Comparison of ENCODE assay signal across 8 cellular contexts in genomic region chr2:169732583-169733358, GRCh38. TPM values are rescaled to one million over a fixed set of nuclear protein-coding genes. Genes with fewer than 3 reads are reported as not detected.
DNase-seq lines count a peak whose midpoint lies in the region; ATAC-seq and TF ChIP-seq lines count a peak whose summit lies in the region.

No MANE protein-coding gene starts in this region.

- no peaks in the 10 kb centered on the region for H3K9me3 ChIP-seq in BLaER1 treated with 17β-estradiol and CSF1 and Interleukin-3, amounts not matched to agents 10 nM and 100 nM (replicated peaks in 1 of 11)
- H3K9me3 ChIP-seq in KOPT-K1 (ENCODE audit: insufficient read depth, low read length, poor library complexity, severe bottlenecking) = no peaks in the 10 kb centered on the region

- H3K9me3 Mint-ChIP-seq in chondrocyte (ENCODE audit: low read depth) = no peaks in the 10 kb centered on the region
- H3K9me3 Mint-ChIP-seq in mesothelial cell of epicardium = no peaks in the 10 kb centered on the region

- H3K27ac Mint-ChIP-seq in chondrocyte (ENCODE audit: unreplicated experiment) (no peak overlapping the region), mesothelial cell of epicardium (no peak overlapping the region)

- no peaks in the 10 kb centered on the region for H3K27me3 Mint-ChIP-seq in chondrocyte (ENCODE audit: low read depth)
- H3K27me3 Mint-ChIP-seq in mesothelial cell of epicardium (ENCODE audit: low read depth) = peaks cover 9% of the 10 kb centered on the region

- H3K36me3 ChIP-seq in BLaER1 treated with 17β-estradiol and CSF1 and Interleukin-3, amounts not matched to agents 10 nM and 100 nM = peaks cover 0 to 13% (median 0%) of the 10 kb centered on the region in 11 experiments; a peak in 3 of 22 replicates
- H3K36me3 ChIP-seq in KOPT-K1 (ENCODE audit: insufficient read depth, low read length) = peaks cover 18% of the 10 kb centered on the region

- ATAC-seq in GM18868 (IDR thresholded peaks at IDR 0.05; ENCODE audit: unreplicated experiment) = no peak
- ATAC-seq in GM18861 (IDR thresholded peaks at IDR 0.05; ENCODE audit: unreplicated experiment) = no peak
- ATAC-seq in HG03196 (IDR thresholded peaks at IDR 0.05; ENCODE audit: unreplicated experiment) = no peak

- peak overlapping the region; percentile 80 to 95 (median 92); a peak in 19 of 20 replicates for H3K4me3 ChIP-seq in BLaER1 treated with 17β-estradiol and CSF1 and Interleukin-3, amounts not matched to agents 10 nM and 100 nM

- H4K20me1 ChIP-seq in BLaER1 treated with 17β-estradiol and CSF1 and Interleukin-3, amounts not matched to agents 10 nM and 100 nM = peaks cover 0 to 19% (median 0%) of the 10 kb centered on the region in 11 experiments; a peak in 3 of 22 replicates

- H3K27ac ChIP-seq in BLaER1 treated with 17β-estradiol and CSF1 and Interleukin-3, amounts not matched to agents 10 nM and 100 nM = peak overlapping the region in 7 of 11 experiments; percentile 85 to 94 (median 87); a peak in 14 of 22 replicates
- peak overlapping the region; percentile 60 for H3K27ac ChIP-seq in KOPT-K1 (ENCODE audit: low read depth, low read length, poor library complexity, severe bottlenecking)

- H3K36me3 Mint-ChIP-seq in chondrocyte (ENCODE audit: low read depth) = no peaks in the 10 kb centered on the region
- no peaks in the 10 kb centered on the region for H3K36me3 Mint-ChIP-seq in mesothelial cell of epicardium

- H3K4me3 Mint-ChIP-seq in chondrocyte (ENCODE audit: unreplicated experiment) (peak overlapping the region; percentile 81), mesothelial cell of epicardium (peak overlapping the region; percentile 84)

- TF ChIP-seq CTCF in chondrocyte (IDR thresholded peaks at IDR 0.05) = no peak
- TF ChIP-seq CTCF in mesothelial cell of epicardium (IDR thresholded peaks at IDR 0.05; ENCODE audit: unreplicated experiment) = no peak

- peaks cover 3 to 50% (median 42%) of the 10 kb centered on the region in 10 experiments; a peak in 17 of 20 replicates for H3K4me1 ChIP-seq in BLaER1 treated with 17β-estradiol and CSF1 and Interleukin-3, amounts not matched to agents 10 nM and 100 nM

- H3K4me1 Mint-ChIP-seq in chondrocyte (ENCODE audit: low read depth) (peaks cover 38% of the 10 kb centered on the region), mesothelial cell of epicardium (peaks cover 25% of the 10 kb centered on the region)

- DNase-seq in chondrocyte (ENCODE audit: low spot score) (no peak), mesothelial cell of epicardium (ENCODE audit: low spot score in 2 of 2, unreplicated experiment in 2 of 2) (no peak), putamen (ENCODE audit: low spot score) (no peak)

- H3K4me2 ChIP-seq in BLaER1 treated with 17β-estradiol and CSF1 and Interleukin-3, amounts not matched to agents 10 nM and 100 nM = peak overlapping the region; percentile 79 to 96 (median 89)

- peak overlapping the region in 9 of 11 experiments; percentile 78 to 96 (median 88); a peak in 10 of 22 replicates for H3K9ac ChIP-seq in BLaER1 treated with 17β-estradiol and CSF1 and Interleukin-3, amounts not matched to agents 10 nM and 100 nM

- peaks cover 0 to 11% (median 0%) of the 10 kb centered on the region in 11 experiments; a peak in 4 of 22 replicates for H3K27me3 ChIP-seq in BLaER1 treated with 17β-estradiol and CSF1 and Interleukin-3, amounts not matched to agents 10 nM and 100 nM

RNA-seq across cellular contexts. Expression of gene KLHL23, which starts 0.9 kb away (rescaled TPM):
- total RNA-seq in chondrocyte = 3.8 to 9.6 TPM (median 8.9 TPM) in 3 replicates
- 27.4 to 29.9 TPM (median 29.7 TPM) in 3 replicates for total RNA-seq in mesothelial cell of epicardium

RNA-seq across cellular contexts. Expression of gene PHOSPHO2, which starts 38.5 kb away (rescaled TPM):
- total RNA-seq in chondrocyte = 3.0 to 4.2 TPM (median 3.3 TPM) in 3 replicates
- total RNA-seq in mesothelial cell of epicardium = 9.4 to 13.1 TPM (median 10.5 TPM) in 3 replicates

RNA-seq across cellular contexts. Expression of gene CFAP210, which starts 38.6 kb away (rescaled TPM):
- total RNA-seq in chondrocyte (0.19 TPM in 1 of 3 replicates, not detected in the others), mesothelial cell of epicardium (0.36 to 0.58 TPM (median 0.38 TPM) in 3 replicates)
